In the genomic region with DNA sequence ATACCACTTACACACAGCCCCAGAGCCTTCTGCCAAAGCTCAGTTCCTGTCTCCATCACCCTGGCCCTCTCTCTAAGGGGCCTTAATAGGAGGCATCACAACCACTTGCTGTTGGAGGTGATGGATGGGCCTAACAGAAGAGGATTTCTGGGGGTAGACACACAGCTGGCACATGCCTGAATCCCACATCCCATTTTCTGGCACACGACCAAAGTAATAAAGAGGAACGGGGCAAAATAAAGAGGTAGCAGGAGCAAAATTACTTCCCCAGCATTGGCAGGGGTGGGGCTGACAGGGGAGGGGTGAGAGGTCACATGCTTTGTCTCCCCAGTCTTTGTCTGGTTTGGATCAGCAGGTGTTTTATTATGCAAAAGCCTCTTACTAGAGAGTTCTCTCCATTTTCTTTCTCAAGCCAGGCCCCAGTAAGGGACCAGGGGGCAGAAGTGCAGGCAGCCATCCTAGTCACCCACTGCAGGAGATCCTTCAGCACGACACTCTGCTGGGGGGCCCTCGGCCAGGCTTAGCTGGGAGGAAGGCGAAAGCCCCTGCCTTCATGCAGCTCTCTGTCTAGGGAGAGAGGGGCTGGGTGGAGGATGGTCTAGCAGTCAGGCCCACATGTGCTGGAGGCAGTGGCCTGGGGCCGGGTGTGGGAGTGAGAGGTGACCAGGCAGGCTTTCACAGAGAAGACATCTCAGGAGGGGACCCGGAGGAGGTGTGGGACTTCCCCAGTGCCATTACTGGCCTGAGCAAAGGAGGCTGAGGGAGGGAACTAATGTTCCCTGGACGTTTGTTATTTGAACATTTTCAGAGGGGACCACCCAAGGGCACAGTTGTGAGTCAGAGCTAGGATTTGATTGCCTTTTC, we compare ENCODE assay signal across 19 cellular contexts. TPM values are rescaled to one million over a fixed set of nuclear protein-coding genes. Genes with fewer than 3 reads are reported as not detected.
A peak's percentile ranks its signal among the peaks of the same experiment; 100 is the strongest.
DNase-seq lines count a peak whose midpoint lies in the region; ATAC-seq and TF ChIP-seq lines count a peak whose summit lies in the region.
"Had no signal": no experiment of that assay in that cellular context is flagged by ENCODE, and none has a peak within 500 bp of the region (broad histone marks: within the 10 kb centered on the region; RNA-seq: fewer than 3 reads in every experiment).

No MANE protein-coding gene starts in this region.

- intact Hi-C loops in activated naive CD4-positive, alpha-beta T cell treated with anti-CD3 and anti-CD28 coated beads for 36 hours (cut with micrococcal nuclease): no loop called here

- peaks cover 36% of the 10 kb centered on the region for H3K36me3 Mint-ChIP-seq in brain
- H3K36me3 Mint-ChIP-seq in nephron progenitor cell (ENCODE audit: low read depth): peaks cover 39% of the 10 kb centered on the region
- H3K36me3 Mint-ChIP-seq in activated naive CD4-positive, alpha-beta T cell treated with anti-CD3 and anti-CD28 coated beads for 36 hours (ENCODE audit: low read depth): peaks cover 15% of the 10 kb centered on the region

- H3K27me3 Mint-ChIP-seq in brain: no peaks in the 10 kb centered on the region
- peaks cover 6% of the 10 kb centered on the region for H3K27me3 Mint-ChIP-seq in nephron progenitor cell (ENCODE audit: low read depth, poor library complexity)
- H3K27me3 Mint-ChIP-seq in activated naive CD4-positive, alpha-beta T cell treated with anti-CD3 and anti-CD28 coated beads for 36 hours (ENCODE audit: low read depth): no peaks in the 10 kb centered on the region
- H3K27me3 Mint-ChIP-seq: activated naive CD4-positive, alpha-beta T cell treated with anti-CD3 and anti-CD28 coated beads, Interleukin-2, amount 10 ng/mL, durations not matched to agents 7 days and 5 days had no signal

- no peak overlapping the region for H3K4me3 Mint-ChIP-seq in brain
- H3K4me3 Mint-ChIP-seq in nephron progenitor cell: no peak overlapping the region
- no peak overlapping the region for H3K4me3 Mint-ChIP-seq in activated naive CD4-positive, alpha-beta T cell treated with anti-CD3 and anti-CD28 coated beads for 36 hours
- H3K4me3 Mint-ChIP-seq: activated naive CD4-positive, alpha-beta T cell treated with anti-CD3 and anti-CD28 coated beads, Interleukin-2, amount 10 ng/mL, durations not matched to agents 7 days and 5 days had no signal

- TF ChIP-seq CTCF in GM10248 (IDR thresholded peaks at IDR 0.05; ENCODE audit: control extremely low read depth, extremely low read depth, low read depth, missing control alignments) (no peak), brain (conservative IDR thresholded peaks at IDR 0.05) (no peak), nephron progenitor cell (IDR thresholded peaks at IDR 0.05) (no peak), upper lobe of left lung (IDR thresholded peaks at IDR 0.05) (no peak)

- no peaks in the 10 kb centered on the region for H3K9me3 ChIP-seq in HUES48 (ENCODE audit: control insufficient read depth, insufficient read depth, low read length)
- no peaks in the 10 kb centered on the region for H3K9me3 ChIP-seq in upper lobe of left lung
- H3K9me3 ChIP-seq: neutrophil, thyroid gland had no signal

- whole genome bisulfite sequencing in upper lobe of left lung, 2 donors: 79 to 88% methylated on average over 8 of the region's 8 CpGs

- POLR2A ChIA-PET in GM10248 (lab: Yijun Ruan, JAX): no interaction called here

- no peak for TF ChIP-seq EP300 in upper lobe of left lung (IDR thresholded peaks at IDR 0.05)

- CTCF ChIA-PET in GM10248 (lab: Yijun Ruan, JAX): no interaction called here
- CTCF ChIA-PET in activated naive CD4-positive, alpha-beta T cell treated with anti-CD3 and anti-CD28 coated beads for 36 hours (lab: Charles Lee): no interaction called here

- ATAC-seq in upper lobe of left lung (ENCODE audit: low FRiP score in 2 of 2): no peak

- H3K9me3 Mint-ChIP-seq in brain: no peaks in the 10 kb centered on the region
- H3K9me3 Mint-ChIP-seq in nephron progenitor cell: no peaks in the 10 kb centered on the region
- no peaks in the 10 kb centered on the region for H3K9me3 Mint-ChIP-seq in activated naive CD4-positive, alpha-beta T cell treated with anti-CD3 and anti-CD28 coated beads for 36 hours
- H3K9me3 Mint-ChIP-seq: activated naive CD4-positive, alpha-beta T cell treated with anti-CD3 and anti-CD28 coated beads, Interleukin-2, amount 10 ng/mL, durations not matched to agents 7 days and 5 days had no signal

- H3K27ac ChIP-seq in HUES48 (ENCODE audit: low read depth, low read length): peak overlapping the region; percentile 75
- no peak overlapping the region for H3K27ac ChIP-seq in upper lobe of left lung
- H3K27ac ChIP-seq: neutrophil, RWPE1, thyroid gland had no signal

- H3K4me1 ChIP-seq in HUES48 (ENCODE audit: control insufficient read depth, insufficient read depth, low read length): peaks cover 16% of the 10 kb centered on the region
- no peaks in the 10 kb centered on the region for H3K4me1 ChIP-seq in upper lobe of left lung
- H3K4me1 ChIP-seq: thyroid gland had no signal

- H3K9ac ChIP-seq in HUES48 (ENCODE audit: low read depth, low read length): peak overlapping the region; percentile 57; the same call in 1 of the 2 replicates

- H3K27me3 ChIP-seq in HUES48 (ENCODE audit: control insufficient read depth, insufficient read depth, low read length): no peaks in the 10 kb centered on the region
- no peaks in the 10 kb centered on the region for H3K27me3 ChIP-seq in upper lobe of left lung
- H3K27me3 ChIP-seq: neutrophil, thyroid gland had no signal

- peak overlapping the region; percentile 22 to 91 (median 46) for H3K27ac Mint-ChIP-seq in brain
- H3K27ac Mint-ChIP-seq in nephron progenitor cell: peak overlapping the region; percentile 91
- H3K27ac Mint-ChIP-seq in activated naive CD4-positive, alpha-beta T cell treated with anti-CD3 and anti-CD28 coated beads for 36 hours: no peak overlapping the region
- H3K27ac Mint-ChIP-seq: activated naive CD4-positive, alpha-beta T cell treated with anti-CD3 and anti-CD28 coated beads, Interleukin-2, amount 10 ng/mL, durations not matched to agents 7 days and 5 days had no signal

- TF ChIP-seq POLR2A in upper lobe of left lung (IDR thresholded peaks at IDR 0.05): no peak

- peak; percentile 67 for DNase-seq in GM10248 (ENCODE audit: extremely low spot score)
- DNase-seq in nephron progenitor cell: no peak
- DNase-seq in upper lobe of left lung: no peak
- no peak for DNase-seq in activated naive CD4-positive, alpha-beta T cell treated with anti-CD3 and anti-CD28 coated beads for 36 hours
- no peak for DNase-seq in putamen (ENCODE audit: low spot score)
- no peak for DNase-seq in cerebellar cortex (ENCODE audit: low spot score)
- DNase-seq: activated naive CD4-positive, alpha-beta T cell treated with anti-CD3 and anti-CD28 coated beads, Interleukin-2, amount 10 ng/mL, durations not matched to agents 7 days and 5 days; AML-193; GF-D8; HCEC 1CT; NCI-H2081 treated with DMSO at 0.1 percent for 48 hours; stimulated activated CD4-positive, alpha-beta T cell treated with anti-CD3 and anti-CD28 coated beads, Interleukin-4, amount 100 ng/mL, for 1 hour; thyroid gland had no signal

- H3K4me3 ChIP-seq in HUES48 (ENCODE audit: low read depth, low read length): no peak overlapping the region
- no peak overlapping the region for H3K4me3 ChIP-seq in upper lobe of left lung
- H3K4me3 ChIP-seq: thyroid gland had no signal

- H3K36me3 ChIP-seq in HUES48 (ENCODE audit: control insufficient read depth, insufficient read depth, low read length) (peaks cover 15% of the 10 kb centered on the region), upper lobe of left lung (peaks cover 0 to 81% (median 45%) of the 10 kb centered on the region in 4 donors)
- H3K36me3 ChIP-seq: thyroid gland had no signal

- H3K4me1 Mint-ChIP-seq in brain (peaks cover 55% of the 10 kb centered on the region), nephron progenitor cell (peaks cover 42% of the 10 kb centered on the region)
- H3K4me1 Mint-ChIP-seq in activated naive CD4-positive, alpha-beta T cell treated with anti-CD3 and anti-CD28 coated beads for 36 hours (ENCODE audit: low read depth): no peaks in the 10 kb centered on the region
- H3K4me1 Mint-ChIP-seq: activated naive CD4-positive, alpha-beta T cell treated with anti-CD3 and anti-CD28 coated beads, Interleukin-2, amount 10 ng/mL, durations not matched to agents 7 days and 5 days had no signal

RNA-seq across cellular contexts. Expression of a gene that starts 33.7 kb away (rescaled TPM):
- polyA plus RNA-seq in brain (ENCODE audit: insufficient read depth, low read depth, low replicate concordance): 46.5 TPM
- total RNA-seq in upper lobe of left lung: 10 to 100 TPM in 5 of 6 donors, 1 to 10 TPM in 1; 1.0 to 47.2 (median 24.8) TPM
- total RNA-seq in activated naive CD4-positive, alpha-beta T cell treated with anti-CD3 and anti-CD28 coated beads for 36 hours: not detected
- total RNA-seq: HT-29; T-helper 2 cell treated with Interferon-gamma antibody and Interleukin-4, amounts not matched to agents 100 ng/mL and 5 ng/mL, for 36 hours had no signal
